Comparison of ENCODE assay signal across 6 cellular contexts in genomic region chr12:115030017-115030416, GRCh38.
"Had no signal": no experiment of that assay in that cellular context is flagged by ENCODE, and none has a peak within 500 bp of the region (broad histone marks: within the 10 kb centered on the region; RNA-seq: fewer than 3 reads in every experiment).

No MANE protein-coding gene starts in this region.

- H3K4me3 ChIP-seq: K562 had no signal

- H3K4me3 Mint-ChIP-seq: IgD-negative memory B cell had no signal

- H3K4me1 Mint-ChIP-seq: IgD-negative memory B cell had no signal

- FAIRE-seq: K562 had no signal

- H3K27ac Mint-ChIP-seq: IgD-negative memory B cell had no signal

- DNase-seq: IMR-90, KBM-7, KG1 had no signal

- H3K27ac ChIP-seq: HL-60 had no signal

- ATAC-seq: K562 had no signal
